ENCODE assay signal across 1 cellular context in genomic region chr5:98911221-98912040, GRCh38.
TF ChIP-seq lines count a peak whose summit lies in the region.

No MANE protein-coding gene starts in this region.

TF ChIP-seq in HepG2, 621 proteins besides CTCF, POLR2A, EP300 and RAD21 (continued from another document):
- TF ChIP-seq ZNF503 (CRISPR knock-in tag; IDR thresholded peaks at IDR 0.05) (no peak), MAFF (IDR thresholded peaks at IDR 0.05; ENCODE audit: low read depth, low read length) (peak; percentile 32; the same call in 1 of the 2 replicates), ZBTB34 (CRISPR knock-in tag; IDR thresholded peaks at IDR 0.05) (no peak), KLF11 (CRISPR knock-in tag; IDR thresholded peaks at IDR 0.05) (no peak), CCAR2 (optimal IDR thresholded peaks at IDR 0.05; ENCODE audit: low read depth, low read length) (no peak), MAFK (conservative IDR thresholded peaks at IDR 0.05 in 1 of 2, IDR thresholded peaks at IDR 0.05 in 1 of 2; ENCODE audit: low read length in 2 of 2) (peak; percentile 43 to 56; a peak in 3 of 4 replicates), RFX3 (CRISPR knock-in tag; IDR thresholded peaks at IDR 0.05) (no peak), GATAD2A (CRISPR knock-in tag; IDR thresholded peaks at IDR 0.05) (no peak)
